13 cellular contexts compared by ENCODE assay signal in the genomic region with DNA sequence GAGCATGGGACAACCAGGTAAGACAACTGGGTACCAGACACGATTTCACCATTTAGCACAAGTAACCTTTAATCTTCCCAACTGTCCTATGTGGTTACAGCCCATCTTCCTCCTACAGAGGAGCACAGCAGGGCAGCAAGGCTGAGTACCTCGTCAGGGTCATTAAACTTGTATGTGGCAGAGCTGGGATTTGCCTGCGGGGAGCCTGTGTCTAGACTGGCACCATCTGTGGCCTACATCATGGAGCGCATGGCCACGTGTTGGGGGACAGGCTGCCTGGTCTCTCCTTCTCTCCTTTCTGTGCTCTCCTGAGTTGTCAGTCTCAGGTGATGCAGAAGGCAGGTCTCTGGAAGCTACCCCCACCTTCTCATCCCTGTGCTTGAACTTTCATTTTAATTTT. TPM values are rescaled to one million over a fixed set of nuclear protein-coding genes. Genes with fewer than 3 reads are reported as not detected.
DNase-seq lines count a peak whose midpoint lies in the region; ATAC-seq and TF ChIP-seq lines count a peak whose summit lies in the region.
"Had no signal": no experiment of that assay in that cellular context is flagged by ENCODE, and none has a peak within 500 bp of the region (broad histone marks: within the 10 kb centered on the region; RNA-seq: fewer than 3 reads in every experiment).

No MANE protein-coding gene starts in this region.

- no peak overlapping the region for H3K4me3 Mint-ChIP-seq in nephron

- H3K36me3 Mint-ChIP-seq in nephron (ENCODE audit: low read depth) = no peaks in the 10 kb centered on the region

- no peaks in the 10 kb centered on the region for H3K9me3 Mint-ChIP-seq in nephron

- DNase-seq in left ventricle myocardium inferior (no peak), Right ventricle myocardium inferior (ENCODE audit: missing footprints) (no peak), ascending aorta (ENCODE audit: low spot score in 2 of 2) (no peak), vagina (ENCODE audit: extremely low spot score in 2 of 2) (no peak), tibial nerve (ENCODE audit: low spot score in 2 of 2) (no peak), omental fat pad (ENCODE audit: low spot score) (no peak)
- DNase-seq in activated effector memory CD4-positive, alpha-beta T cell treated with anti-CD3 and anti-CD28 coated beads, Interleukin-2, amount 50 U/mL, for 16 hours = no peak
- DNase-seq: activated CD8-positive, alpha-beta memory T cell treated with anti-CD3 and anti-CD28 coated beads, Interleukin-2, amount 50 U/mL, for 48 hours; cortex of kidney; NCI-H1092 treated with DMSO at 0.1 percent for 48 hours had no signal

- WGBS in tibial nerve, 2 donors = 77 to 87% methylated on average over 5 of the region's 5 CpGs

- intact Hi-C loops in left ventricle myocardium inferior (cut with micrococcal nuclease) (no loop called here), Right ventricle myocardium inferior (cut with DNase I) (no loop called here), ascending aorta (cut with DNase I) (loop anchor here (2.0 to 10.0 kb wide), 3 partner anchors 57 to 265 kb away; partner anchors contain the start of gene STOML1), vagina (cut with DNase I) (loop anchor here (10.0 kb wide), 1 partner anchor 265 kb away; no protein-coding TSS in a partner anchor)

- H3K4me3 ChIP-seq in left ventricle myocardium inferior = no peak overlapping the region
- H3K4me3 ChIP-seq in ascending aorta = no peak overlapping the region
- H3K4me3 ChIP-seq in vagina = no peak overlapping the region
- H3K4me3 ChIP-seq in tibial nerve = no peak overlapping the region
- H3K4me3 ChIP-seq: prostate gland had no signal

- H3K9me3 ChIP-seq in left ventricle myocardium inferior (replicated peaks) (no peaks in the 10 kb centered on the region), ascending aorta (no peaks in the 10 kb centered on the region), vagina (no peaks in the 10 kb centered on the region), tibial nerve (no peaks in the 10 kb centered on the region)
- H3K9me3 ChIP-seq: prostate gland had no signal

- TF ChIP-seq POLR2A in vagina (IDR thresholded peaks at IDR 0.05) = no peak
- TF ChIP-seq POLR2A in tibial nerve (IDR thresholded peaks at IDR 0.05) = no peak

- H3K27me3 ChIP-seq in left ventricle myocardium inferior (ENCODE audit: low read depth) (no peaks in the 10 kb centered on the region), ascending aorta (no peaks in the 10 kb centered on the region), vagina (no peaks in the 10 kb centered on the region), tibial nerve (no peaks in the 10 kb centered on the region)

- H3K27ac Mint-ChIP-seq in nephron = peak overlapping the region in 2 of 3 experiments; percentile 70 to 81

- H3K27ac ChIP-seq in left ventricle myocardium inferior (replicated peaks) = peak overlapping the region; percentile 79
- H3K27ac ChIP-seq in ascending aorta = peak overlapping the region; percentile 94 to 97
- H3K27ac ChIP-seq in vagina = peak overlapping the region; percentile 81
- peak overlapping the region in 2 of 4 donors; percentile 86 to 94 for H3K27ac ChIP-seq in tibial nerve

- H3K4me1 Mint-ChIP-seq in nephron = peaks cover 27% of the 10 kb centered on the region

- TF ChIP-seq CTCF in left ventricle myocardium inferior (IDR thresholded peaks at IDR 0.05; ENCODE audit: borderline replicate concordance) (no peak), ascending aorta (IDR thresholded peaks at IDR 0.05) (no peak), nephron (IDR thresholded peaks at IDR 0.05; ENCODE audit: unreplicated experiment in 3 of 3) (no peak), vagina (IDR thresholded peaks at IDR 0.05) (no peak), tibial nerve (IDR thresholded peaks at IDR 0.05) (no peak), omental fat pad (IDR thresholded peaks at IDR 0.05) (no peak)

- TF ChIP-seq EP300 in tibial nerve (IDR thresholded peaks at IDR 0.05) = no peak

- peaks cover 17% of the 10 kb centered on the region for H3K27me3 Mint-ChIP-seq in nephron (ENCODE audit: low read depth)

- H3K4me1 ChIP-seq in left ventricle myocardium inferior = peaks cover 57% of the 10 kb centered on the region
- H3K4me1 ChIP-seq in ascending aorta = peaks cover 31 to 57% of the 10 kb centered on the region in 2 donors
- peaks cover 61% of the 10 kb centered on the region for H3K4me1 ChIP-seq in vagina
- peaks cover 0 to 77% (median 37%) of the 10 kb centered on the region in 4 donors for H3K4me1 ChIP-seq in tibial nerve
- H3K4me1 ChIP-seq: prostate gland had no signal

- ATAC-seq in Right ventricle myocardium inferior = no peak
- ATAC-seq in omental fat pad (ENCODE audit: low FRiP score) = no peak

- H3K36me3 ChIP-seq in left ventricle myocardium inferior (peaks cover 2% of the 10 kb centered on the region), ascending aorta (peaks cover 0 to 6% of the 10 kb centered on the region in 2 donors), vagina (no peaks in the 10 kb centered on the region), tibial nerve (peaks cover 0 to 10% (median 0%) of the 10 kb centered on the region in 3 donors)
- H3K36me3 ChIP-seq: prostate gland had no signal

RNA-seq across cellular contexts. Expression of gene GOLGA6A, which starts 32.2 kb away (rescaled TPM):
- total RNA-seq in left ventricle myocardium inferior (not detected), Right ventricle myocardium inferior (not detected), ascending aorta (not detected), vagina (0.25 TPM), tibial nerve (under 1 TPM in 2 of 4 donors, not detected in 2; 0.20 to 0.87 TPM), omental fat pad (not detected)
- total RNA-seq: mucosa of gallbladder had no signal

RNA-seq across cellular contexts. Expression of gene PML, which starts 55.6 kb away (rescaled TPM):
- total RNA-seq in left ventricle myocardium inferior = 19.1 TPM
- 22.3 TPM for total RNA-seq in Right ventricle myocardium inferior
- total RNA-seq in ascending aorta = 227 TPM
- 107 TPM for total RNA-seq in vagina
- total RNA-seq in tibial nerve = 100 to 1,000 TPM in 2 of 4 donors, 10 to 100 TPM in 2; 69.3 to 159 (median 89.4) TPM
- 100 to 1,000 TPM in 2 of 4 donors, 10 to 100 TPM in 2; 39.3 to 172 (median 86.5) TPM for total RNA-seq in omental fat pad

RNA-seq across cellular contexts. Expression of gene STOML1, which starts 58.0 kb away (rescaled TPM):
- total RNA-seq in left ventricle myocardium inferior (26.1 TPM), Right ventricle myocardium inferior (31.2 TPM), ascending aorta (15.3 TPM), vagina (15.0 TPM), tibial nerve (10 to 100 TPM; 16.6 to 29.1 (median 21.5) TPM), omental fat pad (10 to 100 TPM in 3 of 4 donors, 1 to 10 TPM in 1; 9.8 to 24.0 (median 15.9) TPM)

Comparison
In these comparisons a context has a peak if more than half of its experiments do, and no peak if none do; other contexts are left out.
1. intact Hi-C loops: an anchor here in ascending aorta (2.0 to 10.0 kb wide) and vagina (10.0 kb wide); none called in left ventricle myocardium inferior and Right ventricle myocardium inferior.